8 cellular contexts compared by ENCODE assay signal in the genomic region with DNA sequence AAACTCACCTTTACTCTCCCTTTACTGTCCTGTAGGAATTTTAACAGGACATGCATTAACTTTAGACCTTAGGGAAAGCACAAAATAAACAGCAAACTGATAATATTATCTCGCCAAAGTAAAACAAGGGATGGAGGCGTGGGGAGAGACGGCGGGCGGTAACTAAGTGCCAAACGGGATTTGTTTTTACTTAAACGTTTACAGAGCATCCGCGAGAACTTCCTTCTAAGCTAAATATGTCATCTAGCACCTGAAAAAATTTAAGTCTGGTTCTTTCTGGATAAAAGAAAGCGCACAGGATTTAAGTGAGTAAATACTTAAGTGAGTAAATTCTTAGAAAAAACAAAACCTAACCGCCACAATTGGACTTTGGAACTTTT.
DNase-seq lines count a peak whose midpoint lies in the region; ATAC-seq and TF ChIP-seq lines count a peak whose summit lies in the region.

No MANE protein-coding gene starts in this region.

- H3K9me3 ChIP-seq in BLaER1 (peaks cover 20% of the 10 kb centered on the region), ascending aorta (no peaks in the 10 kb centered on the region), left lung (no peaks in the 10 kb centered on the region), tibial nerve (no peaks in the 10 kb centered on the region)

- no peak overlapping the region for H3K27ac Mint-ChIP-seq in HFFc6

- DNase-seq in HFFc6 (no peak), ascending aorta (ENCODE audit: low spot score in 2 of 2) (no peak), left lung (no peak), tibial nerve (ENCODE audit: low spot score in 2 of 2) (no peak), GM13977 (ENCODE audit: low spot score) (no peak), head of caudate nucleus (no peak), posterior vena cava (ENCODE audit: low spot score) (no peak)

- H3K36me3 ChIP-seq in BLaER1 = no peaks in the 10 kb centered on the region
- no peaks in the 10 kb centered on the region for H3K36me3 ChIP-seq in ascending aorta
- H3K36me3 ChIP-seq in left lung = no peaks in the 10 kb centered on the region
- H3K36me3 ChIP-seq in tibial nerve = no peaks in the 10 kb centered on the region

- peak; percentile 37 for ATAC-seq in left lung

- WGBS in tibial nerve, 2 donors = 20 to 24% methylated on average over 11 of the region's 11 CpGs

- peaks cover 15% of the 10 kb centered on the region for H3K4me1 Mint-ChIP-seq in HFFc6 (ENCODE audit: low read depth)

- H3K4me3 Mint-ChIP-seq in HFFc6 = peak overlapping the region; percentile 87

- peaks cover 8% of the 10 kb centered on the region; the same call in 1 of the 2 replicates for H3K9me3 Mint-ChIP-seq in HFFc6

- peak overlapping the region; percentile 63 for H3K4me3 ChIP-seq in BLaER1
- peak overlapping the region; percentile 63 for H3K4me3 ChIP-seq in ascending aorta
- H3K4me3 ChIP-seq in left lung = peak overlapping the region; percentile 32 to 45
- peak overlapping the region; percentile 40 to 63 (median 52) for H3K4me3 ChIP-seq in tibial nerve

- H3K9ac ChIP-seq in BLaER1 = no peak overlapping the region

- in situ Hi-C loops in GM13977 (cut with MboI; ENCODE audit: low pct_unique_long_range_greater_than_20kb, low sequenced_read_pairs, unreplicated experiment) = no loop called here

- H3K27me3 Mint-ChIP-seq in HFFc6 (ENCODE audit: insufficient read depth) = peaks cover 14% of the 10 kb centered on the region

- H3K4me2 ChIP-seq in BLaER1 = peak overlapping the region; percentile 78

- TF ChIP-seq EP300 in tibial nerve (IDR thresholded peaks at IDR 0.05) = no peak

- no peaks in the 10 kb centered on the region for H4K20me1 ChIP-seq in BLaER1

- H3K27me3 ChIP-seq in BLaER1 = peaks cover 30% of the 10 kb centered on the region
- no peaks in the 10 kb centered on the region for H3K27me3 ChIP-seq in ascending aorta
- H3K27me3 ChIP-seq in left lung = peaks cover 0 to 10% of the 10 kb centered on the region in 2 donors
- H3K27me3 ChIP-seq in tibial nerve = no peaks in the 10 kb centered on the region

- H3K4me1 ChIP-seq in BLaER1 (peaks cover 15% of the 10 kb centered on the region), ascending aorta (no peaks in the 10 kb centered on the region), left lung (peaks cover 0 to 14% of the 10 kb centered on the region in 2 donors), tibial nerve (peaks cover 0 to 11% (median 0%) of the 10 kb centered on the region in 4 donors)

- TF ChIP-seq POLR2A in tibial nerve (IDR thresholded peaks at IDR 0.05) = no peak

- intact Hi-C loops in ascending aorta (cut with DNase I) = no loop called here
- intact Hi-C loops in left lung (cut with DNase I) = no loop called here
- intact Hi-C loops in head of caudate nucleus (cut with DNase I) = loop anchor here (10.0 kb wide), 1 partner anchor 110 kb away; a partner anchor contains a TSS
- intact Hi-C loops in posterior vena cava (cut with DNase I) = no loop called here

- TF ChIP-seq CTCF in HFFc6 (IDR thresholded peaks at IDR 0.05) (no peak), ascending aorta (IDR thresholded peaks at IDR 0.05) (no peak), left lung (IDR thresholded peaks at IDR 0.05) (no peak), tibial nerve (IDR thresholded peaks at IDR 0.05) (no peak), GM13977 (IDR thresholded peaks at IDR 0.05; ENCODE audit: extremely low read depth, insufficient read depth, missing control alignments) (no peak)

- H3K36me3 Mint-ChIP-seq in HFFc6 (ENCODE audit: low read depth) = no peaks in the 10 kb centered on the region

- H3K27ac ChIP-seq in BLaER1 (no peak overlapping the region), ascending aorta (peak overlapping the region in 1 of 2 donors; percentile 51), left lung (peak overlapping the region; percentile 62 to 83), tibial nerve (peak overlapping the region in 2 of 4 donors; percentile 42 to 63)
